16 cellular contexts compared by ENCODE assay signal in the genomic region with DNA sequence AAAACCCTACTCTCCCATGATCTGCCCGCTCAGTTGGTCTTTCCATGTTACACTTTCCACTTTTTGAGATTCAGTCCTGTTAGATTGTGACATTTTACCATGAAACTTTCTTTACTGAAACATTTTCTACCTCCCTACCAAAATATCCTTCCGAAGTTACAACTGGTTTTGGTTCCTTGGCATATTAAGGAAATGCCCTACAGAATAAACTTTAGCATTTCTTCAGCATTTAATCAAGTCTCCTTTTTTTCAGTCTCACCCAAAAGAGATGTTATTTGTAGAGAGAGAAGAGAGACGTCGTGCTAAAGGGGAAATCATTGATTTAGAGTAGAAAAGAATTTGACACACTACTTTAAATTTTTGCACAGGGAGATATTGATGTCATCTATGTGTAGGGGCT. TPM values are rescaled to one million over a fixed set of nuclear protein-coding genes. Genes with fewer than 3 reads are reported as not detected.
A peak's percentile ranks its signal among the peaks of the same experiment; 100 is the strongest.
DNase-seq lines count a peak whose midpoint lies in the region; ATAC-seq and TF ChIP-seq lines count a peak whose summit lies in the region.
"Had no signal": no experiment of that assay in that cellular context is flagged by ENCODE, and none has a peak within 500 bp of the region (broad histone marks: within the 10 kb centered on the region; RNA-seq: fewer than 3 reads in every experiment).

No MANE protein-coding gene starts in this region.

- DNase-seq in NCI-H345 treated with DMSO at 0.1 percent for 48 hours (lab: John Stamatoyannopoulos, UW; ENCODE audit: unreplicated experiment) (no peak), nephron progenitor cell (no peak)
- no peak for DNase-seq in stimulated activated CD4-positive, alpha-beta T cell treated with anti-CD3 and anti-CD28 coated beads, Interleukin-4, amount 100 ng/mL, for 4 hours
- DNase-seq: ACHN; BE2C; C1 segment of cervical spinal cord; CD4-positive, CD25-positive, alpha-beta regulatory T cell; CD8-positive, alpha-beta memory T cell; COR-L47; GOT3; KG1 had no signal

- H3K27me3 ChIP-seq in HUES6 (ENCODE audit: control insufficient read depth, insufficient read depth, low read length) (peaks cover 99% of the 10 kb centered on the region), ectodermal cell (ENCODE audit: control insufficient read depth, insufficient read depth, low read length, poor library complexity, severe bottlenecking) (peaks cover 96% of the 10 kb centered on the region), iPS-15b (ENCODE audit: control insufficient read depth, insufficient read depth, low read length) (peaks cover 92% of the 10 kb centered on the region)

- ATAC-seq in HG02588 (IDR thresholded peaks at IDR 0.05; ENCODE audit: unreplicated experiment) = no peak

- H3K27ac ChIP-seq in HUES6 (ENCODE audit: low read depth, low read length) (no peak overlapping the region), ectodermal cell (ENCODE audit: insufficient read depth, low read depth, low read length, poor library complexity, severe bottlenecking) (no peak overlapping the region)

- H3K4me1 ChIP-seq in HUES6 (ENCODE audit: control insufficient read depth, insufficient read depth, low read length) = peaks cover 39% of the 10 kb centered on the region
- H3K4me1 ChIP-seq in ectodermal cell (ENCODE audit: control insufficient read depth, insufficient read depth, low read length) = peaks cover 31% of the 10 kb centered on the region
- H3K4me1 ChIP-seq in iPS-15b (ENCODE audit: control insufficient read depth, insufficient read depth, low read length) = peaks cover 12% of the 10 kb centered on the region
- H3K4me1 ChIP-seq: BE2C had no signal

- peaks cover 18% of the 10 kb centered on the region for H3K4me1 Mint-ChIP-seq in nephron progenitor cell

- H3K9me3 ChIP-seq in HUES6 (ENCODE audit: control insufficient read depth, insufficient read depth, low read depth, low read length) (no peaks in the 10 kb centered on the region), ectodermal cell (ENCODE audit: control insufficient read depth, low read length) (no peaks in the 10 kb centered on the region), iPS-15b (ENCODE audit: control insufficient read depth, insufficient read depth, low read length) (no peaks in the 10 kb centered on the region)
- H3K9me3 ChIP-seq: BE2C had no signal

- 29 to 40% methylated on average over 4 of the region's 4 CpGs for WGBS in ectodermal cell, 2 experiments

- TF ChIP-seq CTCF in nephron progenitor cell (IDR thresholded peaks at IDR 0.05) = no peak

- no peak overlapping the region for H3K27ac Mint-ChIP-seq in nephron progenitor cell
- H3K27ac Mint-ChIP-seq: CD8-positive, alpha-beta memory T cell had no signal

- H3K36me3 ChIP-seq in HUES6 (ENCODE audit: control insufficient read depth, insufficient read depth, low read length) = no peaks in the 10 kb centered on the region
- H3K36me3 ChIP-seq in ectodermal cell (ENCODE audit: control insufficient read depth, insufficient read depth, low read length) = no peaks in the 10 kb centered on the region
- no peaks in the 10 kb centered on the region for H3K36me3 ChIP-seq in iPS-15b (ENCODE audit: control insufficient read depth, insufficient read depth, low read length)
- H3K36me3 ChIP-seq: BE2C had no signal

- H3K4me3 Mint-ChIP-seq in nephron progenitor cell = no peak overlapping the region
- H3K4me3 Mint-ChIP-seq: CD4-positive, CD25-positive, alpha-beta regulatory T cell; CD8-positive, alpha-beta memory T cell had no signal

- H3K9ac ChIP-seq in HUES6 (ENCODE audit: low read length) (no peak overlapping the region), iPS-15b (ENCODE audit: low read depth, low read length) (no peak overlapping the region)

- H3K36me3 Mint-ChIP-seq in nephron progenitor cell (ENCODE audit: low read depth) = no peaks in the 10 kb centered on the region

- H3K27me3 Mint-ChIP-seq in nephron progenitor cell (ENCODE audit: low read depth, poor library complexity) = peaks cover 100% of the 10 kb centered on the region

- no peaks in the 10 kb centered on the region for H3K9me3 Mint-ChIP-seq in nephron progenitor cell

- peak overlapping the region; percentile 57 for H3K4me3 ChIP-seq in HUES6 (ENCODE audit: low read depth, low read length)
- peak overlapping the region; percentile 40 for H3K4me3 ChIP-seq in ectodermal cell (ENCODE audit: insufficient read depth, low read depth, low read length)
- peak overlapping the region; percentile 56 for H3K4me3 ChIP-seq in iPS-15b (ENCODE audit: low read depth, low read length)

RNA-seq across cellular contexts. Expression of a gene that starts 9.7 kb away (rescaled TPM):
- 26.5 TPM for polyA plus RNA-seq in ectodermal cell (2013, experiment 1 of 4)
- 54.0 TPM for polyA plus RNA-seq in ectodermal cell (2013, experiment 2 of 4)
- 37.7 TPM for polyA plus RNA-seq in ectodermal cell (2013, experiment 3 of 4)
- 50.5 TPM for polyA plus RNA-seq in ectodermal cell (2013, experiment 4 of 4)
- polyA plus RNA-seq: CD4-positive, CD25-positive, alpha-beta regulatory T cell; CD8-positive, alpha-beta memory T cell; HepG2 had no signal
